Comparison of ENCODE assay signal across 28 cellular contexts in genomic region chr2:155622443-155622842, GRCh38.
"Had no signal": no experiment of that assay in that cellular context is flagged by ENCODE, and none has a peak within 500 bp of the region (broad histone marks: within the 10 kb centered on the region; RNA-seq: fewer than 3 reads in every experiment).

No MANE protein-coding gene starts in this region.

- H3K9ac ChIP-seq: neural progenitor cell, parathyroid adenoma had no signal

- H3K4me3 ChIP-seq: neural progenitor cell, ovary, psoas muscle, skin epidermis, smooth muscle cell, spleen, suprapubic skin, testis, tibial artery, transverse colon, upper lobe of right lung, uterus had no signal

- ATAC-seq: natural killer cell; psoas muscle; right cardiac atrium; sciatic nerve; stimulated activated memory B cell treated with anti-CD40 and anti-IgM and Interleukin-4, amounts not matched to agents 10 μg/mL and 1 μg/mL and 100 μg/mL, for 72 hours; stimulated activated naive CD8-positive, alpha-beta T cell treated with anti-CD3 and anti-CD28 coated beads, Interleukin-15, amount 100 ng/mL, for 72 hours; stimulated activated naive CD8-positive, alpha-beta T cell treated with anti-CD3 and anti-CD28 coated beads, Interleukin-15, Interleukin-2, amounts not matched to agents 100 U/mL and 50 U/mL, for 24 hours; upper lobe of right lung had no signal

- H3K27me3 ChIP-seq: neural progenitor cell, spleen, suprapubic skin, testis, tibial artery, transverse colon, upper lobe of right lung, uterus had no signal

- H2AFZ ChIP-seq: neural progenitor cell, parathyroid adenoma had no signal

- H3K4me1 ChIP-seq: neural progenitor cell, parathyroid adenoma, psoas muscle, spleen, suprapubic skin, testis, tibial artery, transverse colon, upper lobe of right lung, uterus had no signal

- DNase-seq: natural killer cell; occipital lobe; ovary; posterior cingulate gyrus; psoas muscle; right cardiac atrium; spleen; stimulated activated CD4-positive, alpha-beta T cell treated with anti-CD3 and anti-CD28 coated beads, Interleukin-12 subunit alpha, Interleukin-12 subunit beta, amount 100 ng/mL, for 4 hours; stimulated activated CD4-positive, alpha-beta T cell treated with anti-CD3 and anti-CD28 coated beads, Interleukin-1b, Interleukin-23, amount 100 ng/mL, for 48 hours; stimulated activated CD4-positive, alpha-beta T cell treated with anti-CD3 and anti-CD28 coated beads, Interleukin-4, amount 100 ng/mL, for 1 hour; stimulated activated CD4-positive, alpha-beta T cell treated with anti-CD3 and anti-CD28 coated beads, Interleukin-4, amount 100 ng/mL, for 4 hours; stimulated activated CD8-positive, alpha-beta memory T cell treated with anti-CD3 and anti-CD28 coated beads, Interleukin-4, amount 100 ng/mL, for 48 hours; stimulated activated naive CD4-positive, alpha-beta T cell; stimulated activated naive CD8-positive, alpha-beta T cell treated with anti-CD3 and anti-CD28 coated beads, Interleukin-15, amount 100 ng/mL, for 72 hours; stimulated activated naive CD8-positive, alpha-beta T cell treated with anti-CD3 and anti-CD28 coated beads, Interleukin-15, Interleukin-2, amounts not matched to agents 100 U/mL and 50 U/mL, for 24 hours; substantia nigra; testis; tibial artery; transverse colon; upper lobe of right lung; uterus had no signal

- H3K79me2 ChIP-seq: parathyroid adenoma had no signal

- H3K9me3 ChIP-seq: ovary, psoas muscle, spleen, suprapubic skin, testis, tibial artery, transverse colon, upper lobe of right lung, uterus had no signal

- H3K36me3 ChIP-seq: neural progenitor cell, ovary, spleen, suprapubic skin, tibial artery, transverse colon, upper lobe of right lung, uterus had no signal

- H3K4me2 ChIP-seq: neural progenitor cell, smooth muscle cell had no signal

- H3K27ac ChIP-seq: neural progenitor cell, ovary, parathyroid adenoma, psoas muscle, skin epidermis, spleen, suprapubic skin, testis, tibial artery, transverse colon, upper lobe of right lung, uterus had no signal
